8 cellular contexts compared by ENCODE assay signal in the genomic region with DNA sequence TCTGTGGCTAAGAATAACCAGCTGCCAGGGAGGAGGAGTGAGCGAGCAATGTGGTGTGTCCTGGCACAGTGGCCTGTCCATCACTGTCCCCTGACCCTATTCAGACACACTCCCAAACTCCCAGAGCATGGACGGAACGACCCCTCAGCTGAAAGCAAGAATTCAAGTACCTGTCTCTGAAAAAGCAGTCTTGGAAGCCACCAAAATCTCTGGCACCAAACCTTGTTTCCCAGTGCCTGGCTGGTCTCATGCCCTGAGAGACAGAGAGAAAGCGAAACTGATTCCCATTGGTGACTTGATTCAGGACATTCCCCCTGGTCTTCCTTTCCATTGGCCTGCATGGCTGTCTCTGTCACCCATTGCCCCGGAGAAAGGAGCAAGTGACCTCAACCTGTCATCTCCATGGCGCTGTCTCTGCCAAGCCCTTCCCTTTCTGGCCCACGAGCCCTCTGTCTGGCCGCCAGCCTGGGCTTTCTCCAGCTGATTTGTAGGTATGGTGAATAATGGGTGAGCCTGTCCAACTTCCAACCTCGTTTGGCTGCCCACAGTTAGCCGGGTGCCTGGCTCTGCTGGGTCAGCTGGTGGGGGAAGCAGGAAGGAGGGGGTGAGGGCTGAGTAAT. TPM values are rescaled to one million over a fixed set of nuclear protein-coding genes. Genes with fewer than 3 reads are reported as not detected.
DNase-seq lines count a peak whose midpoint lies in the region; ATAC-seq, FAIRE-seq and TF ChIP-seq lines count a peak whose summit lies in the region.

A gene with protein sequence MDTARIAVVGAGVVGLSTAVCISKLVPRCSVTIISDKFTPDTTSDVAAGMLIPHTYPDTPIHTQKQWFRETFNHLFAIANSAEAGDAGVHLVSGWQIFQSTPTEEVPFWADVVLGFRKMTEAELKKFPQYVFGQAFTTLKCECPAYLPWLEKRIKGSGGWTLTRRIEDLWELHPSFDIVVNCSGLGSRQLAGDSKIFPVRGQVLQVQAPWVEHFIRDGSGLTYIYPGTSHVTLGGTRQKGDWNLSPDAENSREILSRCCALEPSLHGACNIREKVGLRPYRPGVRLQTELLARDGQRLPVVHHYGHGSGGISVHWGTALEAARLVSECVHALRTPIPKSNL (minus strand): TSS at position 279 of the 620 bp plus-strand sequence. CDS start 2,113 bp downstream, outside the sequence.

- H4K20me1 ChIP-seq in Karpas-422 (ENCODE audit: insufficient read depth, low read depth, low read length): no peaks in the 10 kb centered on the region

- H3K27ac ChIP-seq in stomach (peak within 1 kb of the TSS; percentile 46 to 80 (median 64)), Karpas-422 (ENCODE audit: low read length) (no peak within 1 kb of the TSS)

- FAIRE-seq in HTR-8/SVneo (lab: Jason Lieb, UNC): peak; percentile 4

- in situ Hi-C loops in ACHN (cut with HindIII; ENCODE audit: low pct_ligation_motif_present, low pct_unique_long_range_greater_than_20kb, low sequenced_read_pairs): no loop called here

- no peak for TF ChIP-seq EP300 in stomach (IDR thresholded peaks at IDR 0.05)

- intact Hi-C loops in stomach (cut with DNase I; ENCODE audit: low total_unique reads): no loop called here

- TF ChIP-seq CTCF in stomach (IDR thresholded peaks at IDR 0.05): no peak

- H3K9ac ChIP-seq in Karpas-422 (ENCODE audit: low read length): no peak within 1 kb of the TSS

- peak; percentile 72 for DNase-seq in ACHN
- DNase-seq in HTR-8/SVneo (ENCODE audit: insufficient read length, low spot score): peak; percentile 80
- DNase-seq in astrocyte of the hippocampus (ENCODE audit: low read depth, low spot score): peak; percentile 73
- peak; percentile 52 for DNase-seq in kidney glomerular epithelial cell (lab: John Stamatoyannopoulos, UW)
- DNase-seq in stomach: peak; percentile 66
- DNase-seq in activated T-cell treated with anti-CD3 and anti-CD28 coated beads for 4 hours: no peak
- no peak for DNase-seq in Karpas-422

- H3K4me2 ChIP-seq in Karpas-422 (ENCODE audit: low read depth, low read length, poor library complexity, severe bottlenecking): no peak within 1 kb of the TSS

- H2AFZ ChIP-seq in Karpas-422 (ENCODE audit: low read length): no peak within 1 kb of the TSS

- peaks cover 0 to 23% (median 14%) of the 10 kb centered on the region in 4 donors for H3K4me1 ChIP-seq in stomach
- H3K4me1 ChIP-seq in Karpas-422 (ENCODE audit: low read length): no peaks in the 10 kb centered on the region

- no peak for ATAC-seq in HG02763 (IDR thresholded peaks at IDR 0.05; ENCODE audit: unreplicated experiment)

- H3K9me2 ChIP-seq in Karpas-422 (replicated peaks; ENCODE audit: insufficient read depth, low read length): no peaks in the 10 kb centered on the region

- WGBS in stomach, 5 donors: 22 to 42% (median 37%) methylated on average over 6 to 10 of the region's 10 CpGs

- TF ChIP-seq POLR2A in stomach (IDR thresholded peaks at IDR 0.05): no peak

- H3K9me3 ChIP-seq in stomach (no peaks in the 10 kb centered on the region), Karpas-422 (ENCODE audit: low read length) (no peaks in the 10 kb centered on the region)

- H3K4me3 ChIP-seq in stomach: peak within 1 kb of the TSS; percentile 33 to 43 (median 36)
- no peak within 1 kb of the TSS for H3K4me3 ChIP-seq in Karpas-422 (ENCODE audit: low read length)

- H3K36me3 ChIP-seq in stomach (no peaks in the 10 kb centered on the region), Karpas-422 (ENCODE audit: insufficient read depth, low read length) (no peaks in the 10 kb centered on the region)

- no peaks in the 10 kb centered on the region for H3K79me2 ChIP-seq in Karpas-422 (ENCODE audit: low read length)

- H3K27me3 ChIP-seq in stomach (no peaks in the 10 kb centered on the region), Karpas-422 (ENCODE audit: low read length) (no peaks in the 10 kb centered on the region)

RNA-seq across cellular contexts. Expression of the gene that starts here (rescaled TPM):
- 1 to 10 TPM in 2 of 5 donors, not detected in 3; 1.8 to 4.1 TPM for total RNA-seq in stomach
- 1 to 10 TPM in 1 of 3 donors, under 1 TPM in 2; 0.40 to 1.2 (median 0.44) TPM for polyA plus RNA-seq in stomach
- total RNA-seq in Karpas-422 (2014; rRNA removed; shearing (Covaris generic); ENCODE audit: low replicate concordance): not detected in 2 replicates

Comparison
In these comparisons a context has a peak if more than half of its experiments do, and no peak if none do; other contexts are left out.
1. DNase-seq: peak in ACHN (single experiment), HTR-8/SVneo (single experiment), astrocyte of the hippocampus (single experiment), kidney glomerular epithelial cell (single experiment) and stomach (single experiment); none in activated T-cell treated with anti-CD3 and anti-CD28 coated beads for 4 hours (single experiment) and Karpas-422 (single experiment).